In the genomic region with DNA sequence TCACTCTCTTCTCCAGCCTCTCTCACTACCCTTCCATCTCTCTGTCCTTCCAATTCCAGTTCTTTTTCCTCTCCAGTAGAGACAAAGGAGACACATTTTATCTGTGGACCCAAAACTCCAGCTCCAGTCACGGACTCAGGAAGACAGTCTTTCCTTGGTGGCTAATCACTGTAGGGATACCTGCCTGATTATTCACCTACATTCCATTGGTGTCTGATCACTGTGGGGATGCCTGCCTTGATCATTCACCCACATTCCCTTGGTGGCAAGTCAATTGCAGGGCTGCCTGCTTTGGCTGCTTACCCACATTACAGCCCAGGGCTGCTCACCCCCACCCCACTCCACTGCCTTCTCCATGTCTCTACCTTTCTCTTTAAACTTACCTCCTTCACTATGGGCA, we compare ENCODE assay signal across 13 cellular contexts. TPM values are rescaled to one million over a fixed set of nuclear protein-coding genes. Genes with fewer than 3 reads are reported as not detected.
DNase-seq lines count a peak whose midpoint lies in the region; ATAC-seq, FAIRE-seq and TF ChIP-seq lines count a peak whose summit lies in the region.
"Not testable (repeated sequence)": the region's sequence is repeated elsewhere in the genome, so short reads cannot be mapped to it uniquely, and the experiment has no call there.
"Had no signal": no experiment of that assay in that cellular context is flagged by ENCODE, and none has a peak within 500 bp of the region (broad histone marks: within the 10 kb centered on the region; RNA-seq: fewer than 3 reads in every experiment).

No MANE protein-coding gene starts in this region.

- H3K18ac ChIP-seq in mesendoderm (ENCODE audit: low read length); trophoblast cell (ENCODE audit: low read length): not testable (repeated sequence)

- not testable (repeated sequence) for TF ChIP-seq CTCF in Caco-2 (IDR thresholded peaks at IDR 0.05; ENCODE audit: insufficient read depth in 1 of 2, low read depth in 1 of 2, low read length in 1 of 2, severe bottlenecking in 1 of 2, unreplicated experiment in 1 of 2); astrocyte (IDR thresholded peaks at IDR 0.05; ENCODE audit: insufficient read depth, low read depth, low read length)

- H4K5ac ChIP-seq in mesendoderm (ENCODE audit: low read length) = not testable (repeated sequence)

- H3K79me1 ChIP-seq in mesendoderm (ENCODE audit: low read length); trophoblast cell (ENCODE audit: low read length): not testable (repeated sequence)

- H3K9ac ChIP-seq in astrocyte (ENCODE audit: low read length); mesendoderm (ENCODE audit: low read length); trophoblast cell (ENCODE audit: low read length): not testable (repeated sequence)

- CTCF ChIA-PET in Caco-2 (lab: Charles Lee) = not testable (repeated sequence)

- intact Hi-C loops in Caco-2 (cut with micrococcal nuclease; ENCODE audit: unreplicated experiment) = loop anchor here (10.0 kb wide), 1 partner anchor 105 kb away; a partner anchor contains a TSS

- H3K4me3 Mint-ChIP-seq in Caco-2 (ENCODE audit: unreplicated experiment) = peak overlapping the region; percentile 11
- H3K4me3 Mint-ChIP-seq in T-helper 1 cell treated with Interleukin-12 subunit alpha and Interleukin-12 subunit beta and Interleukin-4 antibody, amounts not matched to agents 30 μg/mL and 1 μg/mL, for 36 hours = peak overlapping the region; percentile 72
- peak overlapping the region; percentile 50 to 96 for H3K4me3 Mint-ChIP-seq in activated T-cell treated with anti-CD3 and anti-CD28 coated beads, Interleukin-2, amount 50 U/mL, for 72 hours
- H3K4me3 Mint-ChIP-seq in astrocyte (ENCODE audit: unreplicated experiment) = peak overlapping the region; percentile 100

- H3K4ac ChIP-seq in mesendoderm (ENCODE audit: low read depth, low read length); trophoblast cell (ENCODE audit: low read depth, low read length): not testable (repeated sequence)

- not testable (repeated sequence) for H4K8ac ChIP-seq in mesendoderm (ENCODE audit: low read depth, low read length); trophoblast cell (ENCODE audit: low read depth, low read length)

- not testable (repeated sequence) for BruUV-seq in Caco-2 (replicated peaks; lab: Mats Ljungman, UMichigan)

- not testable (repeated sequence) for H2AK5ac ChIP-seq in mesendoderm (ENCODE audit: low read length); trophoblast cell (ENCODE audit: low read length)

- not testable (repeated sequence) for DNase-seq in Caco-2; activated T-cell treated with anti-CD3 and anti-CD28 coated beads, Interleukin-2, amount 50 U/mL, for 72 hours; astrocyte (ENCODE audit: low read depth); trophoblast cell
- DNase-seq in epithelial cell of prostate (ENCODE audit: low read depth, low spot score) (peak; percentile 18), mesendoderm (peak; percentile 13)

- not testable (repeated sequence) for H2BK120ac ChIP-seq in mesendoderm (ENCODE audit: low read depth, low read length); trophoblast cell (ENCODE audit: insufficient read depth, low read length, poor library complexity)

- peaks cover 15% of the 10 kb centered on the region for H3K9me3 Mint-ChIP-seq in Caco-2 (ENCODE audit: unreplicated experiment)
- peaks cover 41% of the 10 kb centered on the region for H3K9me3 Mint-ChIP-seq in T-helper 1 cell treated with Interleukin-12 subunit alpha and Interleukin-12 subunit beta and Interleukin-4 antibody, amounts not matched to agents 30 μg/mL and 1 μg/mL, for 36 hours
- H3K9me3 Mint-ChIP-seq in activated T-cell treated with anti-CD3 and anti-CD28 coated beads, Interleukin-2, amount 50 U/mL, for 72 hours = peaks cover 14 to 21% of the 10 kb centered on the region in 2 donors
- H3K9me3 Mint-ChIP-seq in astrocyte (ENCODE audit: unreplicated experiment) = peaks cover 26% of the 10 kb centered on the region

- ATAC-seq in activated T-cell treated with anti-CD3 and anti-CD28 coated beads, Interleukin-2, amount 50 U/mL, for 72 hours (replicated peaks in 1 of 2) = not testable (repeated sequence)

- H3K27me3 Mint-ChIP-seq in Caco-2 (ENCODE audit: insufficient read depth, unreplicated experiment); T-helper 1 cell treated with Interleukin-12 subunit alpha and Interleukin-12 subunit beta and Interleukin-4 antibody, amounts not matched to agents 30 μg/mL and 1 μg/mL, for 36 hours (ENCODE audit: low read depth); activated T-cell treated with anti-CD3 and anti-CD28 coated beads, Interleukin-2, amount 50 U/mL, for 72 hours (ENCODE audit: low read depth); astrocyte (ENCODE audit: low read depth, unreplicated experiment): not testable (repeated sequence)

- H3K14ac ChIP-seq in trophoblast cell (ENCODE audit: low read length) = not testable (repeated sequence)

- not testable (repeated sequence) for H3K23ac ChIP-seq in mesendoderm (ENCODE audit: low read length); trophoblast cell (ENCODE audit: low read length)

- not testable (repeated sequence) for H3K4me3 ChIP-seq in Caco-2 (ENCODE audit: low read depth, low read length); astrocyte (ENCODE audit: insufficient read depth, low read depth, low read length); mesendoderm (ENCODE audit: low read length)
- peak overlapping the region; percentile 49 for H3K4me3 ChIP-seq in trophoblast cell (ENCODE audit: low read depth, low read length)

- FAIRE-seq in astrocyte (lab: Jason Lieb, UNC) = not testable (repeated sequence)

- not testable (repeated sequence) for H4K91ac ChIP-seq in trophoblast cell (ENCODE audit: low read depth, low read length)

- H3K36me3 ChIP-seq in Caco-2 (ENCODE audit: control insufficient read depth, insufficient read depth, low read length); astrocyte (ENCODE audit: insufficient read depth, low read length); mesendoderm (ENCODE audit: control insufficient read depth, insufficient read depth, low read length): not testable (repeated sequence)
- H3K36me3 ChIP-seq in trophoblast cell (ENCODE audit: control insufficient read depth in 1 of 2, insufficient read depth in 2 of 2, low read length in 2 of 2) = peaks cover 7 to 16% of the 10 kb centered on the region in 2 experiments

- not testable (repeated sequence) for H3K27ac ChIP-seq in astrocyte (ENCODE audit: low read depth, low read length); mesendoderm (ENCODE audit: low read depth, low read length); trophoblast cell (ENCODE audit: low read depth, low read length)
- peak overlapping the region; percentile 91 for H3K27ac ChIP-seq in epithelial cell of prostate

- H3K79me2 ChIP-seq in astrocyte (ENCODE audit: insufficient read depth, low read length) = peaks cover 33% of the 10 kb centered on the region
- H3K79me2 ChIP-seq in mesendoderm (ENCODE audit: control insufficient read depth, insufficient read depth, low read length) = peaks cover 17% of the 10 kb centered on the region
- not testable (repeated sequence) for H3K79me2 ChIP-seq in trophoblast cell (ENCODE audit: control insufficient read depth, insufficient read depth, low read length, poor library complexity)

- H3K9me3 ChIP-seq in Caco-2 (peaks cover 11% of the 10 kb centered on the region; the same call in 1 of the 2 replicates), astrocyte (ENCODE audit: insufficient read depth, low read depth, low read length) (peaks cover 15% of the 10 kb centered on the region)
- not testable (repeated sequence) for H3K9me3 ChIP-seq in trophoblast cell (ENCODE audit: insufficient read depth, low read depth, low read length)

- H2BK5ac ChIP-seq in mesendoderm (ENCODE audit: low read length); trophoblast cell (ENCODE audit: low read depth, low read length, poor library complexity): not testable (repeated sequence)

- H3K4me1 ChIP-seq in Caco-2; astrocyte (ENCODE audit: insufficient read depth, low read length); mesendoderm (ENCODE audit: control insufficient read depth, low read depth, low read length); trophoblast cell (ENCODE audit: control insufficient read depth in 1 of 2, insufficient read depth in 2 of 2, low read length in 2 of 2): not testable (repeated sequence)

- H3K56ac ChIP-seq in mesendoderm (ENCODE audit: low read length) = not testable (repeated sequence)

- H2BK12ac ChIP-seq in trophoblast cell (ENCODE audit: low read length) = not testable (repeated sequence)

- peak overlapping the region; percentile 23 for H3K27ac Mint-ChIP-seq in Caco-2 (ENCODE audit: unreplicated experiment)
- H3K27ac Mint-ChIP-seq in T-helper 1 cell treated with Interleukin-12 subunit alpha and Interleukin-12 subunit beta and Interleukin-4 antibody, amounts not matched to agents 30 μg/mL and 1 μg/mL, for 36 hours = peak overlapping the region; percentile 69
- not testable (repeated sequence) for H3K27ac Mint-ChIP-seq in activated T-cell treated with anti-CD3 and anti-CD28 coated beads, Interleukin-2, amount 50 U/mL, for 72 hours
- peak overlapping the region; percentile 100 for H3K27ac Mint-ChIP-seq in astrocyte (ENCODE audit: unreplicated experiment)

- H3K27me3 ChIP-seq in Caco-2 (replicated peaks; ENCODE audit: control insufficient read depth, insufficient read depth, low read length); astrocyte (ENCODE audit: insufficient read depth, low read length); mesendoderm (ENCODE audit: insufficient read depth, low read length, poor library complexity); trophoblast cell (ENCODE audit: insufficient read depth, low read length): not testable (repeated sequence)

- not testable (repeated sequence) for H4K20me1 ChIP-seq in astrocyte (ENCODE audit: insufficient read depth, low read length)

- not testable (repeated sequence) for H2BK15ac ChIP-seq in mesendoderm (replicated peaks; ENCODE audit: low read depth)

- H3K4me2 ChIP-seq in astrocyte (ENCODE audit: low read length); mesendoderm (ENCODE audit: low read length); trophoblast cell (ENCODE audit: low read length): not testable (repeated sequence)

- H4K12ac ChIP-seq in trophoblast cell (ENCODE audit: low read depth, low read length) = not testable (repeated sequence)

- H3K4me1 Mint-ChIP-seq in Caco-2 (ENCODE audit: low read depth, unreplicated experiment) = not testable (repeated sequence)
- peaks cover 11% of the 10 kb centered on the region for H3K4me1 Mint-ChIP-seq in T-helper 1 cell treated with Interleukin-12 subunit alpha and Interleukin-12 subunit beta and Interleukin-4 antibody, amounts not matched to agents 30 μg/mL and 1 μg/mL, for 36 hours (ENCODE audit: low read depth)
- peaks cover 12% of the 10 kb centered on the region for H3K4me1 Mint-ChIP-seq in activated T-cell treated with anti-CD3 and anti-CD28 coated beads, Interleukin-2, amount 50 U/mL, for 72 hours (ENCODE audit: low read depth)
- peaks cover 14% of the 10 kb centered on the region for H3K4me1 Mint-ChIP-seq in astrocyte (ENCODE audit: low read depth, unreplicated experiment)

- not testable (repeated sequence) for H2AFZ ChIP-seq in astrocyte (ENCODE audit: low read depth, low read length); trophoblast cell (ENCODE audit: insufficient read depth, low read length, poor library complexity)

- POLR2A ChIA-PET in Caco-2 (lab: Charles Lee) = not testable (repeated sequence)

- no CpG with 5 or more reads among the region's 1 CpG for WGBS in mesendoderm (ENCODE audit: extremely low coverage, insufficient coverage, low lambda C conversion rate)
- no CpG with 5 or more reads among the region's 1 CpG for WGBS in trophoblast cell (ENCODE audit: extremely low coverage, insufficient coverage, insufficient read length)

- not testable (repeated sequence) for H3K36me3 Mint-ChIP-seq in Caco-2 (ENCODE audit: insufficient read depth, unreplicated experiment)
- H3K36me3 Mint-ChIP-seq in T-helper 1 cell treated with Interleukin-12 subunit alpha and Interleukin-12 subunit beta and Interleukin-4 antibody, amounts not matched to agents 30 μg/mL and 1 μg/mL, for 36 hours (ENCODE audit: low read depth) = peaks cover 35% of the 10 kb centered on the region
- peaks cover 32 to 44% of the 10 kb centered on the region in 2 donors for H3K36me3 Mint-ChIP-seq in activated T-cell treated with anti-CD3 and anti-CD28 coated beads, Interleukin-2, amount 50 U/mL, for 72 hours (ENCODE audit: insufficient read depth in 2 of 2)
- H3K36me3 Mint-ChIP-seq in astrocyte (ENCODE audit: low read depth, unreplicated experiment) = peaks cover 28% of the 10 kb centered on the region

RNA-seq across cellular contexts. Expression of a gene that starts 1.5 kb away (rescaled TPM):
- 4.6 and 6.6 TPM in 2 replicates for total RNA-seq in Caco-2 (2022)
- total RNA-seq in activated T-cell treated with anti-CD3 and anti-CD28 coated beads, Interleukin-2, amount 50 U/mL, for 72 hours = 10 to 100 TPM; 21.8 to 22.1 TPM
- total RNA-seq in astrocyte = 31.8 and 34.8 TPM in 2 replicates
- polyA plus RNA-seq in mesendoderm (2013, experiment 1 of 2) = 9.0 TPM
- polyA plus RNA-seq in mesendoderm (2013, experiment 2 of 2) = 9.3 TPM
- polyA plus RNA-seq in trophoblast cell (2013) = 8.0 and 8.2 TPM in 2 replicates

RNA-seq across cellular contexts. Expression of a gene that starts 41.5 kb away (rescaled TPM):
- total RNA-seq in Caco-2 (2022) (not detected in 2 replicates), astrocyte (not detected in 2 replicates)
- under 1 TPM; 0.37 to 0.96 TPM for total RNA-seq in activated T-cell treated with anti-CD3 and anti-CD28 coated beads, Interleukin-2, amount 50 U/mL, for 72 hours
- polyA plus RNA-seq in mesendoderm (2013, experiment 1 of 2) = 0.18 TPM
- 0.15 TPM for polyA plus RNA-seq in mesendoderm (2013, experiment 2 of 2)
- 0.03 and 0.04 TPM in 2 replicates for polyA plus RNA-seq in trophoblast cell (2013)
- total RNA-seq: activated CD4-positive, alpha-beta memory T cell treated with anti-CD3 and anti-CD28 coated beads for 36 hours; kidney; lower leg skin; mucosa of gallbladder; pulmonary artery endothelial cell; stomach had no signal
- polyA plus RNA-seq: stomach had no signal

RNA-seq across cellular contexts. Expression of a gene that starts 44.4 kb away (rescaled TPM):
- total RNA-seq in Caco-2 (2022) (35.5 and 38.4 TPM in 2 replicates), astrocyte (60.0 and 72.6 TPM in 2 replicates)
- total RNA-seq in activated T-cell treated with anti-CD3 and anti-CD28 coated beads, Interleukin-2, amount 50 U/mL, for 72 hours = 10 to 100 TPM; 71.2 to 91.5 TPM
- 56.1 TPM for polyA plus RNA-seq in mesendoderm (2013, experiment 1 of 2)
- polyA plus RNA-seq in mesendoderm (2013, experiment 2 of 2) = 53.7 TPM
- 24.2 and 25.1 TPM in 2 replicates for polyA plus RNA-seq in trophoblast cell (2013)

Comparison
In these comparisons a context has a peak if more than half of its experiments do, and no peak if none do; other contexts are left out.
1. H3K4me3 Mint-ChIP-seq: peak in every context shown above with its lines; median percentile 100 in astrocyte; 73 in activated T-cell treated with anti-CD3 and anti-CD28 coated beads, Interleukin-2, amount 50 U/mL, for 72 hours; 72 in T-helper 1 cell treated with Interleukin-12 subunit alpha and Interleukin-12 subunit beta and Interleukin-4 antibody, amounts not matched to agents 30 μg/mL and 1 μg/mL, for 36 hours; 11 in Caco-2.